8 cellular contexts compared by ENCODE assay signal in the genomic region with DNA sequence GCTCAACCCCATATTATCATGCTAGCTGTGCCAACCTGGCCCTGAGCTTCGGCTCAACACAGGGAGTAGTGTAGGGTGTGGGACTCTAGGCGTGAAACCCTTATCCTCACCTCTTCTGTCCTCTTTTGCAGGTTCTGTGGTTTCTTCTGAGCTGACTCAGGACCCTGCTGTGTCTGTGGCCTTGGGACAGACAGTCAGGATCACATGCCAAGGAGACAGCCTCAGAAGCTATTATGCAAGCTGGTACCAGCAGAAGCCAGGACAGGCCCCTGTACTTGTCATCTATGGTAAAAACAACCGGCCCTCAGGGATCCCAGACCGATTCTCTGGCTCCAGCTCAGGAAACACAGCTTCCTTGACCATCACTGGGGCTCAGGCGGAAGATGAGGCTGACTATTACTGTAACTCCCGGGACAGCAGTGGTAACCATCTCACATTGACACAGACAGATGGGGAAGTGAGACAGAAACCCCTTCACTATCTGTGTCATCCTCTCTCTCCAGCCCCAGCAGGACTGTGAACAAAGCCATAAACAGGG.
DNase-seq lines count a peak whose midpoint lies in the region; ATAC-seq and TF ChIP-seq lines count a peak whose summit lies in the region.

No MANE protein-coding gene starts in this region.

- H3K4me1 ChIP-seq in mammary epithelial cell (ENCODE audit: insufficient read depth, low read length): peaks cover 5% of the 10 kb centered on the region

- H3K36me3 ChIP-seq in mammary epithelial cell (ENCODE audit: insufficient read depth, low read length): no peaks in the 10 kb centered on the region

- CTCF ChIA-PET in activated CD8-positive, alpha-beta memory T cell treated with anti-CD3 and anti-CD28 coated beads, Interleukin-2, amount 10 ng/mL, durations not matched to agents 7 days and 5 days (lab: Charles Lee): interaction anchor here (0.8 to 3.6 kb wide), 13 partner anchors 9 to 237 kb away, joined by 3 to 20 read pairs (median 5); no protein-coding TSS in a partner anchor
- CTCF ChIA-PET in mammary epithelial cell (lab: Charles Lee; ENCODE audit: low non-redundant PET): no interaction called here

- ATAC-seq in activated CD8-positive, alpha-beta memory T cell treated with anti-CD3 and anti-CD28 coated beads, Interleukin-2, amount 10 ng/mL, durations not matched to agents 7 days and 5 days: peak; percentile 11
- ATAC-seq in HG03135 (IDR thresholded peaks at IDR 0.05; ENCODE audit: unreplicated experiment) (peak; percentile 74), sciatic nerve (peak; percentile 74), GM19455 (IDR thresholded peaks at IDR 0.05; ENCODE audit: unreplicated experiment) (no peak)

- H3K27ac ChIP-seq in mammary epithelial cell (ENCODE audit: insufficient read depth, low read depth, low read length): no peak overlapping the region

- 35% methylated on average over 4 of the region's 6 CpGs for WGBS in mammary epithelial cell (ENCODE audit: low coverage, missing lambda C conversion rate)

- H3K9me3 Mint-ChIP-seq in activated CD8-positive, alpha-beta memory T cell treated with anti-CD3 and anti-CD28 coated beads, Interleukin-2, amount 10 ng/mL, durations not matched to agents 7 days and 5 days (ENCODE audit: low read depth): no peaks in the 10 kb centered on the region

- peaks cover 34% of the 10 kb centered on the region for H3K4me1 Mint-ChIP-seq in activated CD8-positive, alpha-beta memory T cell treated with anti-CD3 and anti-CD28 coated beads, Interleukin-2, amount 10 ng/mL, durations not matched to agents 7 days and 5 days

- H3K36me3 Mint-ChIP-seq in activated CD8-positive, alpha-beta memory T cell treated with anti-CD3 and anti-CD28 coated beads, Interleukin-2, amount 10 ng/mL, durations not matched to agents 7 days and 5 days: no peaks in the 10 kb centered on the region

- dilution Hi-C loops in mammary epithelial cell (cut with HindIII; ENCODE audit: low sequenced_read_pairs): no loop called here

- H3K27me3 Mint-ChIP-seq in activated CD8-positive, alpha-beta memory T cell treated with anti-CD3 and anti-CD28 coated beads, Interleukin-2, amount 10 ng/mL, durations not matched to agents 7 days and 5 days: peaks cover 2% of the 10 kb centered on the region

- H3K4me2 ChIP-seq in mammary epithelial cell (ENCODE audit: insufficient read depth, low read depth, low read length): no peak overlapping the region

- H2AFZ ChIP-seq in mammary epithelial cell (ENCODE audit: low read depth, low read length): no peak overlapping the region

- no peak overlapping the region for H3K4me3 ChIP-seq in mammary epithelial cell (replicated peaks in 1 of 3; ENCODE audit: insufficient read depth in 1 of 3, low read depth in 2 of 3, low read length in 3 of 3)

- no peaks in the 10 kb centered on the region for H3K27me3 ChIP-seq in mammary epithelial cell (ENCODE audit: insufficient read depth, low read length)

- H3K4me3 Mint-ChIP-seq in activated CD8-positive, alpha-beta memory T cell treated with anti-CD3 and anti-CD28 coated beads, Interleukin-2, amount 10 ng/mL, durations not matched to agents 7 days and 5 days: no peak overlapping the region

- BruUV-seq in mammary epithelial cell (replicated peaks; lab: Mats Ljungman, UMichigan): no TSS peak

- no peak overlapping the region for H3K9ac ChIP-seq in mammary epithelial cell (ENCODE audit: insufficient read depth, low read length)

- DNase-seq in activated CD8-positive, alpha-beta memory T cell treated with anti-CD3 and anti-CD28 coated beads, Interleukin-2, amount 10 ng/mL, durations not matched to agents 7 days and 5 days: no peak
- DNase-seq in activated CD8-positive, alpha-beta memory T cell treated with anti-CD3 and anti-CD28 coated beads for 24 hours: no peak
- peak; percentile 28 for DNase-seq in mammary epithelial cell
- no peak for DNase-seq in sciatic nerve (ENCODE audit: low spot score)
- no peak for DNase-seq in RKO (ENCODE audit: low spot score)
- DNase-seq in activated CD4-positive, alpha-beta T cell treated with anti-CD3 and anti-CD28 coated beads for 4 hours: no peak

- H4K20me1 ChIP-seq in mammary epithelial cell (ENCODE audit: insufficient read depth, low read length): no peaks in the 10 kb centered on the region

- peak overlapping the region; percentile 37 for H3K27ac Mint-ChIP-seq in activated CD8-positive, alpha-beta memory T cell treated with anti-CD3 and anti-CD28 coated beads, Interleukin-2, amount 10 ng/mL, durations not matched to agents 7 days and 5 days

- intact Hi-C loops in mammary epithelial cell (cut with micrococcal nuclease): no loop called here
- intact Hi-C loops in sciatic nerve (cut with DNase I): no loop called here

- in situ Hi-C loops in mammary epithelial cell (cut with MboI; ENCODE audit: low sequenced_read_pairs in 2 of 2): no loop called here

- H3K79me2 ChIP-seq in mammary epithelial cell (ENCODE audit: insufficient read depth, low read length): no peaks in the 10 kb centered on the region

- no peak for TF ChIP-seq CTCF in mammary epithelial cell (conservative IDR thresholded peaks at IDR 0.05 in 1 of 2, IDR thresholded peaks at IDR 0.05 in 1 of 2; ENCODE audit: extremely low read depth in 1 of 2, insufficient read depth in 1 of 2, low read depth in 1 of 2, low read length in 2 of 2)

- H3K9me3 ChIP-seq in mammary epithelial cell (replicated peaks; ENCODE audit: insufficient read depth, low read length): no peaks in the 10 kb centered on the region
